Comparison of ENCODE assay signal across 3 cellular contexts in the genomic region with DNA sequence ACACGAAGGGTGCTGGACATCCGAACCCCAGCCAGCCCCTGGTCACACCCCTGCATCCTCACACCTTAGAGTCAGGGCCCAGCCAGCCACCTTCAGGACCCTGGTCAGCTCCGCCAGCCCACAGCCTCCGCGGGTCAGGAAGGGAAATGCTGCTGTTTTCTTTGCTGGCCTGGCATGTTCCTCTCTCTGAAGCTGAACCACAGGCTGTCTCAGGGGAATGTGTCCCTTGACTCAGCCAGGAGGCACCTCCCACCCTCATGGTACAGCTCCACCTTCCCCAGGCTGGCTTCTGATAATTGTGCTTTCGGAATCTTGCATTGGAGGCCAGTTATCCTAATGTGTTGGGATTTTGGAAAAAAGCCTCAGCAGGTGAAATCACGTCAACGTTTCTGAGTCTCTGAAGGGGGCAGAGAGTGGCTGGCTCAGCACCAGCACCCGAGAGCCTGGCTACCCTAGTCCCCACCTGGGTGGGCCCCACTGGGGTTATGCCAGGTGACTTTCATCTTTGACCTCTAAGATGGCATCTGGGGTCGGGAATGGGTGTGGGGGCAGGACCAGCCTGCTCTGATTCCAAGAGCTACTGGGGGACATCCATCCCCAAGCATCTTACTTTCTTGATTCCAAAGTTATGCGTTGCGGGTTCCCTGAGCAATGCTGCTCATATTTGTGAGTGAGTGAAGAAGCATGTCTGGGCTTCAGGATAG.
TF ChIP-seq lines count a peak whose summit lies in the region.

No MANE protein-coding gene starts in this region.

TF ChIP-seq in SK-N-SH, 30 proteins besides CTCF, POLR2A, EP300 and RAD21:
- TF ChIP-seq, protein P1, sequence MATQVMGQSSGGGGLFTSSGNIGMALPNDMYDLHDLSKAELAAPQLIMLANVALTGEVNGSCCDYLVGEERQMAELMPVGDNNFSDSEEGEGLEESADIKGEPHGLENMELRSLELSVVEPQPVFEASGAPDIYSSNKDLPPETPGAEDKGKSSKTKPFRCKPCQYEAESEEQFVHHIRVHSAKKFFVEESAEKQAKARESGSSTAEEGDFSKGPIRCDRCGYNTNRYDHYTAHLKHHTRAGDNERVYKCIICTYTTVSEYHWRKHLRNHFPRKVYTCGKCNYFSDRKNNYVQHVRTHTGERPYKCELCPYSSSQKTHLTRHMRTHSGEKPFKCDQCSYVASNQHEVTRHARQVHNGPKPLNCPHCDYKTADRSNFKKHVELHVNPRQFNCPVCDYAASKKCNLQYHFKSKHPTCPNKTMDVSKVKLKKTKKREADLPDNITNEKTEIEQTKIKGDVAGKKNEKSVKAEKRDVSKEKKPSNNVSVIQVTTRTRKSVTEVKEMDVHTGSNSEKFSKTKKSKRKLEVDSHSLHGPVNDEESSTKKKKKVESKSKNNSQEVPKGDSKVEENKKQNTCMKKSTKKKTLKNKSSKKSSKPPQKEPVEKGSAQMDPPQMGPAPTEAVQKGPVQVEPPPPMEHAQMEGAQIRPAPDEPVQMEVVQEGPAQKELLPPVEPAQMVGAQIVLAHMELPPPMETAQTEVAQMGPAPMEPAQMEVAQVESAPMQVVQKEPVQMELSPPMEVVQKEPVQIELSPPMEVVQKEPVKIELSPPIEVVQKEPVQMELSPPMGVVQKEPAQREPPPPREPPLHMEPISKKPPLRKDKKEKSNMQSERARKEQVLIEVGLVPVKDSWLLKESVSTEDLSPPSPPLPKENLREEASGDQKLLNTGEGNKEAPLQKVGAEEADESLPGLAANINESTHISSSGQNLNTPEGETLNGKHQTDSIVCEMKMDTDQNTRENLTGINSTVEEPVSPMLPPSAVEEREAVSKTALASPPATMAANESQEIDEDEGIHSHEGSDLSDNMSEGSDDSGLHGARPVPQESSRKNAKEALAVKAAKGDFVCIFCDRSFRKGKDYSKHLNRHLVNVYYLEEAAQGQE (IDR thresholded peaks at IDR 0.05; ENCODE audit: low read depth, low read length), result peak; percentile 93
- no peak for TF ChIP-seq GATA2 (CRISPR knock-in tag; IDR thresholded peaks at IDR 0.05)

TF ChIP-seq in SK-N-SH treated with all-trans-retinoic acid at 6 μM for 48 hours, 23 proteins besides CTCF, POLR2A, EP300 and RAD21 (continued from another document):
- TF ChIP-seq, protein P2, sequence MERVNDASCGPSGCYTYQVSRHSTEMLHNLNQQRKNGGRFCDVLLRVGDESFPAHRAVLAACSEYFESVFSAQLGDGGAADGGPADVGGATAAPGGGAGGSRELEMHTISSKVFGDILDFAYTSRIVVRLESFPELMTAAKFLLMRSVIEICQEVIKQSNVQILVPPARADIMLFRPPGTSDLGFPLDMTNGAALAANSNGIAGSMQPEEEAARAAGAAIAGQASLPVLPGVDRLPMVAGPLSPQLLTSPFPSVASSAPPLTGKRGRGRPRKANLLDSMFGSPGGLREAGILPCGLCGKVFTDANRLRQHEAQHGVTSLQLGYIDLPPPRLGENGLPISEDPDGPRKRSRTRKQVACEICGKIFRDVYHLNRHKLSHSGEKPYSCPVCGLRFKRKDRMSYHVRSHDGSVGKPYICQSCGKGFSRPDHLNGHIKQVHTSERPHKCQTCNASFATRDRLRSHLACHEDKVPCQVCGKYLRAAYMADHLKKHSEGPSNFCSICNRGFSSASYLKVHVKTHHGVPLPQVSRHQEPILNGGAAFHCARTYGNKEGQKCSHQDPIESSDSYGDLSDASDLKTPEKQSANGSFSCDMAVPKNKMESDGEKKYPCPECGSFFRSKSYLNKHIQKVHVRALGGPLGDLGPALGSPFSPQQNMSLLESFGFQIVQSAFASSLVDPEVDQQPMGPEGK (CRISPR knock-in tag; IDR thresholded peaks at IDR 0.05; ENCODE audit: borderline replicate concordance), result no peak
- TF ChIP-seq PPARA (CRISPR knock-in tag; IDR thresholded peaks at IDR 0.05; ENCODE audit: borderline replicate concordance), result no peak
- no peak for TF ChIP-seq ZNF70 (CRISPR knock-in tag; IDR thresholded peaks at IDR 0.05)
- TF ChIP-seq ISL1 (CRISPR knock-in tag; IDR thresholded peaks at IDR 0.05), result no peak
- TF ChIP-seq, protein P3, sequence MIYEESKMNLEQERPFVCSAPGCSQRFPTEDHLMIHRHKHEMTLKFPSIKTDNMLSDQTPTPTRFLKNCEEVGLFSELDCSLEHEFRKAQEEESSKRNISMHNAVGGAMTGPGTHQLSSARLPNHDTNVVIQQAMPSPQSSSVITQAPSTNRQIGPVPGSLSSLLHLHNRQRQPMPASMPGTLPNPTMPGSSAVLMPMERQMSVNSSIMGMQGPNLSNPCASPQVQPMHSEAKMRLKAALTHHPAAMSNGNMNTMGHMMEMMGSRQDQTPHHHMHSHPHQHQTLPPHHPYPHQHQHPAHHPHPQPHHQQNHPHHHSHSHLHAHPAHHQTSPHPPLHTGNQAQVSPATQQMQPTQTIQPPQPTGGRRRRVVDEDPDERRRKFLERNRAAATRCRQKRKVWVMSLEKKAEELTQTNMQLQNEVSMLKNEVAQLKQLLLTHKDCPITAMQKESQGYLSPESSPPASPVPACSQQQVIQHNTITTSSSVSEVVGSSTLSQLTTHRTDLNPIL (CRISPR knock-in tag; IDR thresholded peaks at IDR 0.05; ENCODE audit: low read depth), result no peak
- no peak for TF ChIP-seq TCF4 (CRISPR knock-in tag; IDR thresholded peaks at IDR 0.05; ENCODE audit: borderline replicate concordance)
- TF ChIP-seq, protein P4, sequence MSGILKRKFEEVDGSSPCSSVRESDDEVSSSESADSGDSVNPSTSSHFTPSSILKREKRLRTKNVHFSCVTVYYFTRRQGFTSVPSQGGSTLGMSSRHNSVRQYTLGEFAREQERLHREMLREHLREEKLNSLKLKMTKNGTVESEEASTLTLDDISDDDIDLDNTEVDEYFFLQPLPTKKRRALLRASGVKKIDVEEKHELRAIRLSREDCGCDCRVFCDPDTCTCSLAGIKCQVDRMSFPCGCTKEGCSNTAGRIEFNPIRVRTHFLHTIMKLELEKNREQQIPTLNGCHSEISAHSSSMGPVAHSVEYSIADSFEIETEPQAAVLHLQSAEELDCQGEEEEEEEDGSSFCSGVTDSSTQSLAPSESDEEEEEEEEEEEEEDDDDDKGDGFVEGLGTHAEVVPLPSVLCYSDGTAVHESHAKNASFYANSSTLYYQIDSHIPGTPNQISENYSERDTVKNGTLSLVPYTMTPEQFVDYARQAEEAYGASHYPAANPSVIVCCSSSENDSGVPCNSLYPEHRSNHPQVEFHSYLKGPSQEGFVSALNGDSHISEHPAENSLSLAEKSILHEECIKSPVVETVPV (CRISPR knock-in tag; IDR thresholded peaks at IDR 0.05), result no peak
- TF ChIP-seq ZC3H10 (CRISPR knock-in tag; IDR thresholded peaks at IDR 0.05), result no peak
- TF ChIP-seq ARNTL (CRISPR knock-in tag; IDR thresholded peaks at IDR 0.05; ENCODE audit: borderline replicate concordance, low read depth), result no peak
- no peak for TF ChIP-seq RARB (CRISPR knock-in tag; IDR thresholded peaks at IDR 0.05)
- TF ChIP-seq, protein P5, sequence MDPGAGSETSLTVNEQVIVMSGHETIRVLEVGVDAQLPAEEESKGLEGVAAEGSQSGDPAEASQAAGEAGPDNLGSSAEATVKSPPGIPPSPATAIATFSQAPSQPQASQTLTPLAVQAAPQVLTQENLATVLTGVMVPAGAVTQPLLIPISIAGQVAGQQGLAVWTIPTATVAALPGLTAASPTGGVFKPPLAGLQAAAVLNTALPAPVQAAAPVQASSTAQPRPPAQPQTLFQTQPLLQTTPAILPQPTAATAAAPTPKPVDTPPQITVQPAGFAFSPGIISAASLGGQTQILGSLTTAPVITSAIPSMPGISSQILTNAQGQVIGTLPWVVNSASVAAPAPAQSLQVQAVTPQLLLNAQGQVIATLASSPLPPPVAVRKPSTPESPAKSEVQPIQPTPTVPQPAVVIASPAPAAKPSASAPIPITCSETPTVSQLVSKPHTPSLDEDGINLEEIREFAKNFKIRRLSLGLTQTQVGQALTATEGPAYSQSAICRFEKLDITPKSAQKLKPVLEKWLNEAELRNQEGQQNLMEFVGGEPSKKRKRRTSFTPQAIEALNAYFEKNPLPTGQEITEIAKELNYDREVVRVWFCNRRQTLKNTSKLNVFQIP (CRISPR knock-in tag; IDR thresholded peaks at IDR 0.05; ENCODE audit: borderline replicate concordance, low read depth), result no peak
- TF ChIP-seq ZNF8 (CRISPR knock-in tag; IDR thresholded peaks at IDR 0.05), result no peak
- TF ChIP-seq BACH2 (CRISPR knock-in tag; IDR thresholded peaks at IDR 0.05; ENCODE audit: borderline replicate concordance), result no peak
TF ChIP-seq in SK-N-SH treated with all-trans-retinoic acid at 6 μM for 48 hours: peak in this region for 0.

TF ChIP-seq in H1, 55 proteins besides CTCF, POLR2A, EP300 and RAD21 (continued from another document and continues in another):
- TF ChIP-seq SAP30 (IDR thresholded peaks at IDR 0.05; ENCODE audit: insufficient read depth, insufficient replicate concordance, low read length) (peak; percentile 39), SUZ12 (IDR thresholded peaks at IDR 0.05; ENCODE audit: low read length) (no peak), BACH1 (IDR thresholded peaks at IDR 0.05; ENCODE audit: low read length) (0 out of 2 replicates have a peak, but pooled peaks have one; percentile 39), SIRT6 (IDR thresholded peaks at IDR 0.05; ENCODE audit: low read length) (no peak), TAF7 (optimal IDR thresholded peaks at IDR 0.05; ENCODE audit: borderline replicate concordance, low read depth, low read length) (no peak), RFX5 (IDR thresholded peaks at IDR 0.05; ENCODE audit: borderline replicate concordance, low read depth, low read length) (no peak), JUND (IDR thresholded peaks at IDR 0.05; ENCODE audit: low read length) (no peak), FOSL1 (IDR thresholded peaks at IDR 0.05; ENCODE audit: insufficient read depth, low read depth, low read length) (no peak), KDM1A (IDR thresholded peaks at IDR 0.05; ENCODE audit: borderline replicate concordance, low read length) (no peak), GABPA (IDR thresholded peaks at IDR 0.05; ENCODE audit: borderline replicate concordance, insufficient read depth, low read length) (peak; percentile 60; the same call in 1 of the 2 replicates), RXRA (IDR thresholded peaks at IDR 0.05; ENCODE audit: insufficient read depth, low read depth, low read length) (no peak), CTBP2 (IDR thresholded peaks at IDR 0.05; ENCODE audit: borderline replicate concordance, insufficient read depth, insufficient read length, low read length) (no peak), TCF12 (IDR thresholded peaks at IDR 0.05; ENCODE audit: low read depth, low read length) (no peak), SP4 (IDR thresholded peaks at IDR 0.05; ENCODE audit: low read length) (no peak), MAFK (IDR thresholded peaks at IDR 0.05; ENCODE audit: low read depth, low read length) (no peak), ZNF274 (IDR thresholded peaks at IDR 0.05; ENCODE audit: borderline replicate concordance, extremely low read depth, low read length) (no peak), JUN (IDR thresholded peaks at IDR 0.05; ENCODE audit: low read depth, low read length) (no peak), SP1 (IDR thresholded peaks at IDR 0.05; ENCODE audit: low read depth, low read length) (no peak), SIN3A (conservative IDR thresholded peaks at IDR 0.05 in 1 of 2, IDR thresholded peaks at IDR 0.05 in 1 of 2; ENCODE audit: low read depth in 1 of 2, low read length in 2 of 2) (peak; percentile 77 to 95; a peak in 2 of 4 replicates)
- TF ChIP-seq, protein P6, sequence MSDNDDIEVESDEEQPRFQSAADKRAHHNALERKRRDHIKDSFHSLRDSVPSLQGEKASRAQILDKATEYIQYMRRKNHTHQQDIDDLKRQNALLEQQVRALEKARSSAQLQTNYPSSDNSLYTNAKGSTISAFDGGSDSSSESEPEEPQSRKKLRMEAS (IDR thresholded peaks at IDR 0.05), result peak; percentile 55; the same call in 1 of the 2 replicates
